Comparison of ENCODE assay signal across 20 cellular contexts in the genomic region with DNA sequence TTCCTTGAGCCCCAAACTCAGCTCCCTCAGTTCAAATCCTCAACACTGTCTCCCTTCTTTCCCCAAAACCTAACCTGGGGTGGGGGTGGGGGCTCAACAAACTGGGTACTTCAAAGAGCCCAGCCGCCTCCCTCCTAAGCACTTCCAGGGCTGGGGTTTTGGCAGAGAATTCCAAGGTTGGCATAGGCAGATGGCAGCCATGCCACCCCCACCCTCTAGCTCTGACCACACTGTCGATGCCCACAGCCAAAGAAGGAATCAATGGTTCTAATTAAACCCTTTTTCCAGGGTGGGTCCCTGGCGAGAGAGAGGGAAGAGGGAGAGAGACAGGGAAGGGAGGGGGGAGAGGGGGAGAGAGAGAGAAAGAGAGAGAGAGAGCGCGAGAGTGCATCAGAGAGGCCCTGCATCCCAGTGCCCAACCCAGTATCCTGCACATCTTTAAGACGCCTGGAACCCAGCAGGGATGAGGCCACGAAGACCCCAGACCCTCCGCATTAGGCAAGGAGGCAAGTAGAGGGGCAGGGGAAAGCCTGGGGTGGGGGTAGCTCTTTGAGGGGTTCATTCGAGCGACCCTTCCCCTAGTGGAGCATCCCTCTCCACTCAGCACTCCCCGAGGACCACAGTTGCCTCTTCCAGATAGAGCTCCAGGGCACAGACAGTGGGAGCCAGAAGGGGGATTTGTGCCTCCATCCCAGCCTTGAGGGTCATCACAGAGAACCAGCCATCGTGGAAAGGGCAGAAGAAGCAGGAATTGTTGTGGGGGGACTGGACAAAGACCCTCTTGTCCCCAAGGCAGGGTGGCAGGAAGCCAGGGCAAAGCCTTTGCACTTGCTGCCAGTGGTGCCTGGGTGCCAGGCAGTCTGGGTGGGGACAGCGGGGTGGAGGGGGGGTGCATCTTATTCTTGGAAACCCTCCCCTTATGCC. TPM values are rescaled to one million over a fixed set of nuclear protein-coding genes. Genes with fewer than 3 reads are reported as not detected.
DNase-seq lines count a peak whose midpoint lies in the region; ATAC-seq and TF ChIP-seq lines count a peak whose summit lies in the region.
"Had no signal": no experiment of that assay in that cellular context is flagged by ENCODE, and none has a peak within 500 bp of the region (broad histone marks: within the 10 kb centered on the region; RNA-seq: fewer than 3 reads in every experiment).

No MANE protein-coding gene starts in this region.

- DNase-seq in NCI-H1092 (lab: John Stamatoyannopoulos, UW) (peak; percentile 16), NCI-H1092 treated with DMSO at 0.1 percent for 48 hours (lab: John Stamatoyannopoulos, UW) (no peak), islet precursor cell (peak; percentile 52), substantia nigra (lab: John Stamatoyannopoulos, UW) (peak in 36 of 49 donors; percentile 17 to 79 (median 49)), OCI-M2 (lab: John Stamatoyannopoulos, UW; ENCODE audit: unreplicated experiment) (no peak), 8988T (no peak)
- DNase-seq in activated T-cell treated with anti-CD3 and anti-CD28 coated beads, Interleukin-2, amount 50 U/mL, for 72 hours: no peak
- DNase-seq: activated CD4-positive, CD25-positive, alpha-beta regulatory T cell treated with anti-CD3 and anti-CD28 coated beads, Interleukin-2, amount 50 U/mL, for 72 hours; activated CD8-positive, alpha-beta memory T cell treated with anti-CD3 and anti-CD28 coated beads, Interleukin-2, amount 10 ng/mL, durations not matched to agents 7 days and 5 days; activated effector memory CD4-positive, alpha-beta T cell treated with Interleukin-2 at 50 U/mL for 16 hours; HCEC 1CT; NCI-H146; spleen; stimulated activated naive B cell treated with anti-CD40 and anti-IgM and Interleukin-4, amounts not matched to agents 10 μg/mL and 1 μg/mL and 100 μg/mL, for 72 hours; transverse colon had no signal

- H3K27ac Mint-ChIP-seq in brain: peak overlapping the region; percentile 74 to 98 (median 94)
- no peak overlapping the region for H3K27ac Mint-ChIP-seq in activated T-cell treated with anti-CD3 and anti-CD28 coated beads, Interleukin-2, amount 50 U/mL, for 72 hours
- H3K27ac Mint-ChIP-seq: T-helper 2 cell treated with Interferon-gamma antibody and Interleukin-4, amounts not matched to agents 5 μg/mL and 100 μg/mL, for 36 hours had no signal

- no peaks in the 10 kb centered on the region for H3K36me3 Mint-ChIP-seq in brain
- H3K36me3 Mint-ChIP-seq in activated T-cell treated with anti-CD3 and anti-CD28 coated beads, Interleukin-2, amount 50 U/mL, for 72 hours (ENCODE audit: insufficient read depth in 2 of 2): no peaks in the 10 kb centered on the region
- H3K36me3 Mint-ChIP-seq: activated CD8-positive, alpha-beta memory T cell treated with anti-CD3 and anti-CD28 coated beads, Interleukin-2, amount 10 ng/mL, durations not matched to agents 7 days and 5 days; stimulated activated naive B cell treated with anti-CD40 and anti-IgM and Interleukin-4, amounts not matched to agents 10 μg/mL and 1 μg/mL and 100 μg/mL, for 72 hours had no signal

- ATAC-seq in activated T-cell treated with anti-CD3 and anti-CD28 coated beads, Interleukin-2, amount 50 U/mL, for 72 hours (replicated peaks in 1 of 2): no peak
- ATAC-seq: activated CD8-positive, alpha-beta memory T cell treated with anti-CD3 and anti-CD28 coated beads, Interleukin-2, amount 10 ng/mL, durations not matched to agents 7 days and 5 days; left lobe of liver; psoas muscle; stimulated activated naive B cell treated with anti-CD40 and anti-IgM and Interleukin-4, amounts not matched to agents 10 μg/mL and 1 μg/mL and 100 μg/mL, for 72 hours had no signal

- peak overlapping the region; percentile 75 to 85 (median 83) for H3K4me3 Mint-ChIP-seq in brain
- no peak overlapping the region for H3K4me3 Mint-ChIP-seq in activated T-cell treated with anti-CD3 and anti-CD28 coated beads, Interleukin-2, amount 50 U/mL, for 72 hours
- H3K4me3 Mint-ChIP-seq: activated CD8-positive, alpha-beta memory T cell treated with anti-CD3 and anti-CD28 coated beads, Interleukin-2, amount 10 ng/mL, durations not matched to agents 7 days and 5 days; central memory CD8-positive, alpha-beta T cell; stimulated activated naive B cell treated with anti-CD40 and anti-IgM and Interleukin-4, amounts not matched to agents 10 μg/mL and 1 μg/mL and 100 μg/mL, for 72 hours; T-helper 2 cell treated with Interferon-gamma antibody and Interleukin-4, amounts not matched to agents 5 μg/mL and 100 μg/mL, for 36 hours had no signal

- peak overlapping the region; percentile 92 for H3K27ac ChIP-seq in substantia nigra (ENCODE audit: low read depth, low read length, poor library complexity, severe bottlenecking)
- H3K27ac ChIP-seq: psoas muscle, spleen had no signal

- TF ChIP-seq CTCF in brain (conservative IDR thresholded peaks at IDR 0.05): no peak

- peaks cover 78% of the 10 kb centered on the region for H3K4me1 Mint-ChIP-seq in brain
- peaks cover 25% of the 10 kb centered on the region for H3K4me1 Mint-ChIP-seq in activated T-cell treated with anti-CD3 and anti-CD28 coated beads, Interleukin-2, amount 50 U/mL, for 72 hours (ENCODE audit: low read depth)

- H3K9me3 Mint-ChIP-seq in brain: peaks cover 0 to 3% (median 0%) of the 10 kb centered on the region in 5 experiments
- no peaks in the 10 kb centered on the region for H3K9me3 Mint-ChIP-seq in activated T-cell treated with anti-CD3 and anti-CD28 coated beads, Interleukin-2, amount 50 U/mL, for 72 hours
- H3K9me3 Mint-ChIP-seq: central memory CD8-positive, alpha-beta T cell; stimulated activated naive B cell treated with anti-CD40 and anti-IgM and Interleukin-4, amounts not matched to agents 10 μg/mL and 1 μg/mL and 100 μg/mL, for 72 hours; T-helper 2 cell treated with Interferon-gamma antibody and Interleukin-4, amounts not matched to agents 5 μg/mL and 100 μg/mL, for 36 hours had no signal

- H3K27me3 Mint-ChIP-seq in brain: peaks cover 14% of the 10 kb centered on the region
- H3K27me3 Mint-ChIP-seq in activated T-cell treated with anti-CD3 and anti-CD28 coated beads, Interleukin-2, amount 50 U/mL, for 72 hours (ENCODE audit: low read depth): peaks cover 75% of the 10 kb centered on the region

RNA-seq across cellular contexts. Expression of a gene that starts 2.6 kb away (rescaled TPM):
- 42.9 TPM for polyA plus RNA-seq in brain (ENCODE audit: insufficient read depth, low read depth, low replicate concordance)
- total RNA-seq in activated T-cell treated with anti-CD3 and anti-CD28 coated beads, Interleukin-2, amount 50 U/mL, for 72 hours: 1 to 10 TPM in 1 of 2 donors, under 1 TPM in 1; 0.72 to 1.8 TPM

Comparison
In these comparisons a context has a peak if more than half of its experiments do, and no peak if none do; other contexts are left out.
1. DNase-seq: peak in NCI-H1092 (single experiment), islet precursor cell (single experiment) and substantia nigra (36 of 49); none in NCI-H1092 treated with DMSO at 0.1 percent for 48 hours (single experiment), activated T-cell treated with anti-CD3 and anti-CD28 coated beads, Interleukin-2, amount 50 U/mL, for 72 hours (0 of 2), OCI-M2 (single experiment) and 8988T (single experiment).
2. H3K4me3 Mint-ChIP-seq: peak in brain (5 of 5); none in activated T-cell treated with anti-CD3 and anti-CD28 coated beads, Interleukin-2, amount 50 U/mL, for 72 hours (0 of 2).